In the genomic region with DNA sequence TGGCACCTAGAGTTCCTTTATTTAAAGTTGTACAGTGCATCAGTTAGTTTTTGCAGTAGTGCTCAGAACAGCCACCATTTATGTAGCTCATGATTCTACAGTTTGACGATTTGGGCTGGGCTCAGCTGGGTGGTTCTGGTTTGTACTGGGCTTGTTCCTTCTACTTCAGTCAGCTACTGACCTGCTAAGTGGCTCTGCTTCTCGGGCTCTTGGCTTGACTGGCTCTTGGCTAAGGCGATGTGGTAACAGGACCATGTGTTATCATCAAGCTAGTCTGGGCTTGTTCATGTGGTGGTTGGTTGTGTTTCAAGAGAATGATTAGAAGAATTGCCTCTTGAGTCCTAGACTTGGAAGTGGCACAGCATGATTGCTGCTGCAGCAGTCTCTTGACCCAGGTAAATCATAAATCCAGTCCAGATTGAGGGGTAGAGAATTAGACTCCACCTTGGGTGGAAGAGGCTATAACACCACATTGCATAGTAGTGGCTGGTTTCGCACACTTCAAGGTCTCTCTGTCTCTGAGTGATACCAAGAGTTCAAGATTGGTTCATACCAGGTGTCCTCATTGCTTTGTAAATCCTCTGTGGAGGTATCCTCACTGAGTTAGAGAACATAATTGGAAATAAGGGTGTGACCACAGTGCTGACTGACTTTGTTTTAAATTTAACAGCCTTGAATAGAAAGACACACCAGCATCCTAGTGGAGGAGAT, we compare ENCODE assay signal across 2 cellular contexts.
TF ChIP-seq lines count a peak whose summit lies in the region.

No MANE protein-coding gene starts in this region.

TF ChIP-seq in GM23338, 12 proteins besides CTCF, POLR2A, EP300 and RAD21:
- TF ChIP-seq POLR2AphosphoS5 (IDR thresholded peaks at IDR 0.05; ENCODE audit: low read depth) = no peak
- TF ChIP-seq ZNF331 (CRISPR knock-in tag; IDR thresholded peaks at IDR 0.05; ENCODE audit: low read depth) = peak; percentile 79

TF ChIP-seq in IMR-90, 13 proteins besides CTCF, POLR2A, EP300 and RAD21:
- no peak for TF ChIP-seq ELK1 (IDR thresholded peaks at IDR 0.05; ENCODE audit: borderline replicate concordance, low read depth, low read length)
- no peak for TF ChIP-seq FOS (IDR thresholded peaks at IDR 0.05; ENCODE audit: low read depth, low read length)
- TF ChIP-seq MAZ (IDR thresholded peaks at IDR 0.05; ENCODE audit: borderline replicate concordance, low read depth, low read length) = no peak
- no peak for TF ChIP-seq MAFK (IDR thresholded peaks at IDR 0.05; ENCODE audit: low read depth, low read length)
- TF ChIP-seq CHD1 (IDR thresholded peaks at IDR 0.05; ENCODE audit: low read depth, low read length) = no peak
- TF ChIP-seq CEBPB (IDR thresholded peaks at IDR 0.05; ENCODE audit: low read depth, low read length) = no peak
- no peak for TF ChIP-seq SMC3 (IDR thresholded peaks at IDR 0.05; ENCODE audit: low read depth, low read length)
- TF ChIP-seq NFE2L2 (IDR thresholded peaks at IDR 0.05; ENCODE audit: low read depth, low read length) = no peak
- TF ChIP-seq RFX5 (IDR thresholded peaks at IDR 0.05; ENCODE audit: low read depth, low read length) = no peak
- no peak for TF ChIP-seq RCOR1 (IDR thresholded peaks at IDR 0.05; ENCODE audit: insufficient replicate concordance, low read length)
- TF ChIP-seq MXI1 (IDR thresholded peaks at IDR 0.05; ENCODE audit: borderline replicate concordance, low read depth, low read length) = no peak
- TF ChIP-seq, protein P1, sequence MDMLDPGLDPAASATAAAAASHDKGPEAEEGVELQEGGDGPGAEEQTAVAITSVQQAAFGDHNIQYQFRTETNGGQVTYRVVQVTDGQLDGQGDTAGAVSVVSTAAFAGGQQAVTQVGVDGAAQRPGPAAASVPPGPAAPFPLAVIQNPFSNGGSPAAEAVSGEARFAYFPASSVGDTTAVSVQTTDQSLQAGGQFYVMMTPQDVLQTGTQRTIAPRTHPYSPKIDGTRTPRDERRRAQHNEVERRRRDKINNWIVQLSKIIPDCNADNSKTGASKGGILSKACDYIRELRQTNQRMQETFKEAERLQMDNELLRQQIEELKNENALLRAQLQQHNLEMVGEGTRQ (IDR thresholded peaks at IDR 0.05; ENCODE audit: low read depth, low read length) = no peak
- TF ChIP-seq BHLHE40 (IDR thresholded peaks at IDR 0.05; ENCODE audit: low read depth, low read length) = no peak
